10 cellular contexts compared by ENCODE assay signal in genomic region chr4:55636622-55636999, GRCh38. TPM values are rescaled to one million over a fixed set of nuclear protein-coding genes. Genes with fewer than 3 reads are reported as not detected.
DNase-seq lines count a peak whose midpoint lies in the region; ATAC-seq and TF ChIP-seq lines count a peak whose summit lies in the region.
"Had no signal": no experiment of that assay in that cellular context is flagged by ENCODE, and none has a peak within 500 bp of the region (broad histone marks: within the 10 kb centered on the region; RNA-seq: fewer than 3 reads in every experiment).

No MANE protein-coding gene starts in this region.

- no peak overlapping the region for H3K4ac ChIP-seq in trophoblast cell (ENCODE audit: low read depth, low read length)

- H2AK5ac ChIP-seq in trophoblast cell (ENCODE audit: low read length), result no peak overlapping the region

- in situ Hi-C loops in Panc1 (cut with HindIII; ENCODE audit: low pct_unique_long_range_greater_than_20kb, low sequenced_read_pairs), result no loop called here

- no peak for TF ChIP-seq CTCF in Panc1 (IDR thresholded peaks at IDR 0.05)
- TF ChIP-seq CTCF in vagina (IDR thresholded peaks at IDR 0.05), result no peak

- H3K36me3 ChIP-seq in Panc1 (ENCODE audit: control insufficient read depth, insufficient read depth, low read length) (peaks cover 4% of the 10 kb centered on the region), esophagus (ENCODE audit: control insufficient read depth in 2 of 2, insufficient read depth in 2 of 2, low read length in 1 of 2) (no peaks in the 10 kb centered on the region), trophoblast cell (ENCODE audit: control insufficient read depth in 1 of 2, insufficient read depth in 2 of 2, low read length in 2 of 2) (no peaks in the 10 kb centered on the region), vagina (no peaks in the 10 kb centered on the region)

- no peak overlapping the region for H2AFZ ChIP-seq in trophoblast cell (ENCODE audit: insufficient read depth, low read length, poor library complexity)

- H3K4me2 ChIP-seq in trophoblast cell (ENCODE audit: low read length), result peak overlapping the region; percentile 98

- H3K79me1 ChIP-seq in trophoblast cell (ENCODE audit: low read length), result no peaks in the 10 kb centered on the region

- no peak overlapping the region for H3K14ac ChIP-seq in trophoblast cell (ENCODE audit: low read length)

- ATAC-seq in Panc1 (no peak), HG03175 (IDR thresholded peaks at IDR 0.05; ENCODE audit: unreplicated experiment) (no peak)

- 9 to 17% methylated on average over 8 of the region's 8 CpGs for WGBS in esophagus, 2 donors
- WGBS in trophoblast cell (ENCODE audit: extremely low coverage, insufficient coverage, insufficient read length), result no CpG with 5 or more reads among the region's 8 CpGs

- intact Hi-C loops in Panc1 (cut with micrococcal nuclease; ENCODE audit: unreplicated experiment), result no loop called here
- intact Hi-C loops in vagina (cut with DNase I), result no loop called here

- H2BK5ac ChIP-seq in trophoblast cell (ENCODE audit: low read depth, low read length, poor library complexity), result no peak overlapping the region

- no TSS peak for BruUV-seq in Panc1 (replicated peaks; lab: Mats Ljungman, UMichigan)

- H3K27ac ChIP-seq in Panc1 (ENCODE audit: low read length) (no peak overlapping the region), esophagus (ENCODE audit: low read depth in 2 of 2, low read length in 1 of 2) (peak overlapping the region; percentile 12 to 59), trophoblast cell (ENCODE audit: low read depth, low read length) (no peak overlapping the region), vagina (no peak overlapping the region)

- POLR2A ChIA-PET in Panc1 (lab: Charles Lee), result no interaction called here

- H3K9ac ChIP-seq in trophoblast cell (ENCODE audit: low read length), result no peak overlapping the region

- H4K8ac ChIP-seq in trophoblast cell (ENCODE audit: low read depth, low read length), result no peak overlapping the region

- H3K18ac ChIP-seq in trophoblast cell (ENCODE audit: low read length), result no peak overlapping the region

- H3K27me3 ChIP-seq in Panc1 (ENCODE audit: control insufficient read depth, insufficient read depth, low read length), result peaks cover 16% of the 10 kb centered on the region
- H3K27me3 ChIP-seq in esophagus (ENCODE audit: control insufficient read depth in 1 of 2, insufficient read depth in 2 of 2, low read length in 2 of 2), result no peaks in the 10 kb centered on the region
- H3K27me3 ChIP-seq in trophoblast cell (ENCODE audit: insufficient read depth, low read length), result peaks cover 27% of the 10 kb centered on the region
- H3K27me3 ChIP-seq in vagina, result no peaks in the 10 kb centered on the region

- H4K91ac ChIP-seq in trophoblast cell (ENCODE audit: low read depth, low read length), result no peak overlapping the region

- H3K4me1 ChIP-seq in Panc1 (ENCODE audit: control insufficient read depth, insufficient read depth, low read length) (peaks cover 8% of the 10 kb centered on the region; the same call in 1 of the 2 replicates), esophagus (ENCODE audit: control insufficient read depth in 2 of 2, insufficient read depth in 2 of 2, low read length in 1 of 2) (peaks cover 4% of the 10 kb centered on the region in 2 donors), trophoblast cell (ENCODE audit: control insufficient read depth in 1 of 2, insufficient read depth in 2 of 2, low read length in 2 of 2) (peaks cover 9 to 11% of the 10 kb centered on the region in 2 experiments), vagina (peaks cover 24% of the 10 kb centered on the region)

- H3K79me2 ChIP-seq in trophoblast cell (ENCODE audit: control insufficient read depth, insufficient read depth, low read length, poor library complexity), result no peaks in the 10 kb centered on the region

- TF ChIP-seq POLR2A in vagina (IDR thresholded peaks at IDR 0.05), result no peak

- CTCF ChIA-PET in Panc1 (lab: Charles Lee), result no interaction called here

- H3K4me3 ChIP-seq in GM08714 (ENCODE audit: low read length) (peak overlapping the region; percentile 31; the same call in 1 of the 2 replicates), Panc1 (ENCODE audit: low read depth in 2 of 2, low read length in 2 of 2) (peak overlapping the region; percentile 28 to 34), esophagus (ENCODE audit: low read depth in 1 of 2, low read length in 2 of 2) (peak overlapping the region; percentile 73 to 94), trophoblast cell (ENCODE audit: low read depth, low read length) (no peak overlapping the region), vagina (peak overlapping the region in 1 of 2 donors; percentile 41)

- H4K12ac ChIP-seq in trophoblast cell (ENCODE audit: low read depth, low read length), result no peak overlapping the region

- no peak overlapping the region for H3K23ac ChIP-seq in trophoblast cell (ENCODE audit: low read length)

- no peak overlapping the region for H2BK120ac ChIP-seq in trophoblast cell (ENCODE audit: insufficient read depth, low read length, poor library complexity)

- no peak for DNase-seq in Panc1 (ENCODE audit: low read depth, low spot score)
- DNase-seq in trophoblast cell, result no peak
- DNase-seq in vagina (ENCODE audit: extremely low spot score in 2 of 2), result no peak
- no peak for DNase-seq in cerebellar nuclear complex (lab: John Stamatoyannopoulos, UW)
- no peak for DNase-seq in GDM1 (lab: John Stamatoyannopoulos, UW)
- DNase-seq: SIG-M5 had no signal

- H2BK12ac ChIP-seq in trophoblast cell (ENCODE audit: low read length), result no peak overlapping the region

- no peaks in the 10 kb centered on the region for H3K9me3 ChIP-seq in Panc1 (ENCODE audit: control insufficient read depth, insufficient read depth, low read depth, low read length)
- H3K9me3 ChIP-seq in esophagus (ENCODE audit: control insufficient read depth in 2 of 2, insufficient read depth in 1 of 2, low read depth in 1 of 2, low read length in 1 of 2), result no peaks in the 10 kb centered on the region
- H3K9me3 ChIP-seq in trophoblast cell (ENCODE audit: insufficient read depth, low read depth, low read length), result no peaks in the 10 kb centered on the region
- H3K9me3 ChIP-seq in vagina, result no peaks in the 10 kb centered on the region

RNA-seq across cellular contexts. Expression of gene NMU, which starts 0.5 kb away (rescaled TPM):
- total RNA-seq in Panc1 (2021; ENCODE audit: unreplicated experiment) (0.54 TPM), vagina (8.1 TPM)
- polyA plus RNA-seq in Panc1 (2012; ENCODE audit: insufficient read length), result not detected
- 100 to 1,000 TPM in 1 of 2 donors, 10 to 100 TPM in 1; 47.9 to 138 TPM for polyA plus RNA-seq in esophagus
- polyA plus RNA-seq in trophoblast cell (2013), result 0.10 and 0.11 TPM in 2 replicates
- total RNA-seq: dermis microvascular lymphatic vessel endothelial cell had no signal

RNA-seq across cellular contexts. Expression of gene PDCL2, which starts 44.6 kb away (rescaled TPM):
- total RNA-seq in Panc1 (2021; ENCODE audit: unreplicated experiment) (not detected), vagina (not detected)
- polyA plus RNA-seq in Panc1 (2012; ENCODE audit: insufficient read length), result not detected
- polyA plus RNA-seq in esophagus, result 1 to 10 TPM in 1 of 2 donors, under 1 TPM in 1; 0.39 to 1.2 TPM
- polyA plus RNA-seq in trophoblast cell (2013), result not detected in 2 replicates
- total RNA-seq: dermis microvascular lymphatic vessel endothelial cell had no signal

Comparison
In these comparisons a context has a peak if more than half of its experiments do, and no peak if none do; other contexts are left out.
1. H3K27ac ChIP-seq: peak in esophagus (2 of 2); none in Panc1 (single experiment), trophoblast cell (single experiment) and vagina (single experiment).